In genomic region chr3:184354121-184354728, GRCh38 we compare ENCODE assay signal across 1 cellular context.
TF ChIP-seq lines count a peak whose summit lies in the region.

No MANE protein-coding gene starts in this region.

TF ChIP-seq in K562, 482 proteins besides CTCF, POLR2A, EP300 and RAD21:
- no peak for TF ChIP-seq SAP30 (IDR thresholded peaks at IDR 0.05; ENCODE audit: borderline replicate concordance, insufficient read depth, low read depth, low read length, poor library complexity, severe bottlenecking)
- peak in 1 of 2 experiments; percentile 48; a peak in 1 of 4 replicates for TF ChIP-seq MAZ (CRISPR knock-in tag; conservative IDR thresholded peaks at IDR 0.05 in 1 of 2, IDR thresholded peaks at IDR 0.05 in 1 of 2)
- TF ChIP-seq, protein P1, sequence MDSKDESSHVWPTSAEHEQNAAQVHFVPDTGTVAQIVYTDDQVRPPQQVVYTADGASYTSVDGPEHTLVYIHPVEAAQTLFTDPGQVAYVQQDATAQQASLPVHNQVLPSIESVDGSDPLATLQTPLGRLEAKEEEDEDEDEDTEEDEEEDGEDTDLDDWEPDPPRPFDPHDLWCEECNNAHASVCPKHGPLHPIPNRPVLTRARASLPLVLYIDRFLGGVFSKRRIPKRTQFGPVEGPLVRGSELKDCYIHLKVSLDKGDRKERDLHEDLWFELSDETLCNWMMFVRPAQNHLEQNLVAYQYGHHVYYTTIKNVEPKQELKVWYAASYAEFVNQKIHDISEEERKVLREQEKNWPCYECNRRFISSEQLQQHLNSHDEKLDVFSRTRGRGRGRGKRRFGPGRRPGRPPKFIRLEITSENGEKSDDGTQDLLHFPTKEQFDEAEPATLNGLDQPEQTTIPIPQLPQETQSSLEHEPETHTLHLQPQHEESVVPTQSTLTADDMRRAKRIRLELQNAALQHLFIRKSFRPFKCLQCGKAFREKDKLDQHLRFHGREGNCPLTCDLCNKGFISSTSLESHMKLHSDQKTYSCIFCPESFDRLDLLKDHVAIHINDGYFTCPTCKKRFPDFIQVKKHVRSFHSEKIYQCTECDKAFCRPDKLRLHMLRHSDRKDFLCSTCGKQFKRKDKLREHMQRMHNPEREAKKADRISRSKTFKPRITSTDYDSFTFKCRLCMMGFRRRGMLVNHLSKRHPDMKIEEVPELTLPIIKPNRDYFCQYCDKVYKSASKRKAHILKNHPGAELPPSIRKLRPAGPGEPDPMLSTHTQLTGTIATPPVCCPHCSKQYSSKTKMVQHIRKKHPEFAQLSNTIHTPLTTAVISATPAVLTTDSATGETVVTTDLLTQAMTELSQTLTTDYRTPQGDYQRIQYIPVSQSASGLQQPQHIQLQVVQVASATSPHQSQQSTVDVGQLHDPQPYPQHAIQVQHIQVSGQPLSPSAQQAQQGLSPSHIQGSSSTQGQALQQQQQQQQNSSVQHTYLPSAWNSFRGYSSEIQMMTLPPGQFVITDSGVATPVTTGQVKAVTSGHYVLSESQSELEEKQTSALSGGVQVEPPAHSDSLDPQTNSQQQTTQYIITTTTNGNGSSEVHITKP (IDR thresholded peaks at IDR 0.05; ENCODE audit: partially characterized antibody), result no peak
- TF ChIP-seq, protein P2, sequence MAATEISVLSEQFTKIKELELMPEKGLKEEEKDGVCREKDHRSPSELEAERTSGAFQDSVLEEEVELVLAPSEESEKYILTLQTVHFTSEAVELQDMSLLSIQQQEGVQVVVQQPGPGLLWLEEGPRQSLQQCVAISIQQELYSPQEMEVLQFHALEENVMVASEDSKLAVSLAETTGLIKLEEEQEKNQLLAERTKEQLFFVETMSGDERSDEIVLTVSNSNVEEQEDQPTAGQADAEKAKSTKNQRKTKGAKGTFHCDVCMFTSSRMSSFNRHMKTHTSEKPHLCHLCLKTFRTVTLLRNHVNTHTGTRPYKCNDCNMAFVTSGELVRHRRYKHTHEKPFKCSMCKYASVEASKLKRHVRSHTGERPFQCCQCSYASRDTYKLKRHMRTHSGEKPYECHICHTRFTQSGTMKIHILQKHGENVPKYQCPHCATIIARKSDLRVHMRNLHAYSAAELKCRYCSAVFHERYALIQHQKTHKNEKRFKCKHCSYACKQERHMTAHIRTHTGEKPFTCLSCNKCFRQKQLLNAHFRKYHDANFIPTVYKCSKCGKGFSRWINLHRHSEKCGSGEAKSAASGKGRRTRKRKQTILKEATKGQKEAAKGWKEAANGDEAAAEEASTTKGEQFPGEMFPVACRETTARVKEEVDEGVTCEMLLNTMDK (IDR thresholded peaks at IDR 0.05; ENCODE audit: borderline replicate concordance, insufficient read depth, low read depth, low read length, poor library complexity, severe bottlenecking), result peak; percentile 81
- TF ChIP-seq IRF2 (CRISPR knock-in tag; IDR thresholded peaks at IDR 0.05), result no peak
- TF ChIP-seq, protein P3, sequence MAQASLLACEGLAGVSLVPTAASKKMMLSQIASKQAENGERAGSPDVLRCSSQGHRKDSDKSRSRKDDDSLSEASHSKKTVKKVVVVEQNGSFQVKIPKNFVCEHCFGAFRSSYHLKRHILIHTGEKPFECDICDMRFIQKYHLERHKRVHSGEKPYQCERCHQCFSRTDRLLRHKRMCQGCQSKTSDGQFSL (CRISPR knock-in tag; IDR thresholded peaks at IDR 0.05), result peak; percentile 89
- TF ChIP-seq, protein P3 (tag; IDR thresholded peaks at IDR 0.05), result no peak; a peak in 1 of 4 replicates
- no peak for TF ChIP-seq TEAD1 (CRISPR knock-in tag; IDR thresholded peaks at IDR 0.05)
- 0 out of 2 replicates have a peak, but pooled peaks have one; percentile 25 for TF ChIP-seq SMC3 (conservative IDR thresholded peaks at IDR 0.05; ENCODE audit: insufficient read depth, low read depth, low read length)
- no peak for TF ChIP-seq BRF1 (IDR thresholded peaks at IDR 0.05; ENCODE audit: borderline replicate concordance, extremely low read depth, insufficient read length)
- peak; percentile 91 for TF ChIP-seq EGR1 (conservative IDR thresholded peaks at IDR 0.05)
- TF ChIP-seq HMGN3 (IDR thresholded peaks at IDR 0.05; ENCODE audit: borderline replicate concordance, extremely low read depth, insufficient read length, low read depth, low read length), result no peak
- peak; percentile 69 for TF ChIP-seq VEZF1 (CRISPR knock-in tag; IDR thresholded peaks at IDR 0.05)
- peak; percentile 95 for TF ChIP-seq ZBTB7A (IDR thresholded peaks at IDR 0.05; ENCODE audit: borderline replicate concordance, control insufficient read depth, low read depth, low read length)
- no peak for TF ChIP-seq SMAD4 (CRISPR knock-in tag; conservative IDR thresholded peaks at IDR 0.05)
- TF ChIP-seq ZC3H4 (CRISPR knock-in tag; IDR thresholded peaks at IDR 0.05; ENCODE audit: borderline replicate concordance), result no peak
- TF ChIP-seq TFAP4 (CRISPR knock-in tag; IDR thresholded peaks at IDR 0.05; ENCODE audit: borderline replicate concordance), result peak; percentile 51; the same call in 1 of the 2 replicates
- TF ChIP-seq SRSF9 (IDR thresholded peaks at IDR 0.05; ENCODE audit: borderline replicate concordance, low read depth, low read length), result no peak
